Comparison of ENCODE assay signal across 8 cellular contexts in genomic region chr1:223244366-223245103, GRCh38.
DNase-seq lines count a peak whose midpoint lies in the region; ATAC-seq, FAIRE-seq and TF ChIP-seq lines count a peak whose summit lies in the region.

No MANE protein-coding gene starts in this region.

- H3K36me3 Mint-ChIP-seq in activated naive CD8-positive, alpha-beta T cell treated with anti-CD3 and anti-CD28 coated beads, Interleukin-2, amount 50 U/mL, for 24 hours (ENCODE audit: low read depth) = no peaks in the 10 kb centered on the region

- H3K9me3 ChIP-seq in ovary = no peaks in the 10 kb centered on the region

- H3K4me3 Mint-ChIP-seq in activated naive CD8-positive, alpha-beta T cell treated with anti-CD3 and anti-CD28 coated beads, Interleukin-2, amount 50 U/mL, for 24 hours = no peak overlapping the region

- peak overlapping the region; percentile 59 for H3K27ac Mint-ChIP-seq in activated naive CD8-positive, alpha-beta T cell treated with anti-CD3 and anti-CD28 coated beads, Interleukin-2, amount 50 U/mL, for 24 hours

- FAIRE-seq in HTR-8/SVneo (lab: Jason Lieb, UNC) = no peak

- peaks cover 56% of the 10 kb centered on the region for H3K4me1 Mint-ChIP-seq in activated naive CD8-positive, alpha-beta T cell treated with anti-CD3 and anti-CD28 coated beads, Interleukin-2, amount 50 U/mL, for 24 hours

- H3K4me3 ChIP-seq in ovary = no peak overlapping the region

- no peaks in the 10 kb centered on the region for H3K27me3 Mint-ChIP-seq in activated naive CD8-positive, alpha-beta T cell treated with anti-CD3 and anti-CD28 coated beads, Interleukin-2, amount 50 U/mL, for 24 hours

- H3K4me1 ChIP-seq in ovary (ENCODE audit: insufficient read depth) = no peaks in the 10 kb centered on the region

- DNase-seq in activated CD8-positive, alpha-beta memory T cell treated with anti-CD3 and anti-CD28 coated beads, Interleukin-2, amount 50 U/mL, for 24 hours (ENCODE audit: extremely low read depth) = peak; percentile 18
- no peak for DNase-seq in activated CD8-positive, alpha-beta memory T cell treated with anti-CD3 and anti-CD28 coated beads, Interleukin-2, amount 50 U/mL, for 4 hours
- peak; percentile 28 for DNase-seq in activated naive CD8-positive, alpha-beta T cell treated with anti-CD3 and anti-CD28 coated beads, Interleukin-2, amount 50 U/mL, for 24 hours
- no peak for DNase-seq in sciatic nerve (ENCODE audit: low spot score)
- no peak for DNase-seq in HTR-8/SVneo (ENCODE audit: insufficient read length, low spot score)
- DNase-seq in ovary = no peak
- no peak for DNase-seq in retina

- ATAC-seq in HG03159 (IDR thresholded peaks at IDR 0.05; ENCODE audit: unreplicated experiment) (peak; percentile 57), sciatic nerve (peak; percentile 55)
- peak; percentile 97 for ATAC-seq in activated naive CD8-positive, alpha-beta T cell treated with anti-CD3 and anti-CD28 coated beads, Interleukin-2, amount 50 U/mL, for 24 hours

- intact Hi-C loops in sciatic nerve (cut with DNase I) = no loop called here
- intact Hi-C loops in ovary (cut with DNase I) = no loop called here

- H3K36me3 ChIP-seq in ovary = no peaks in the 10 kb centered on the region

- no peak for TF ChIP-seq EP300 in ovary (IDR thresholded peaks at IDR 0.05)

- WGBS in ovary, 3 donors = 81 to 86% (median 85%) methylated on average over 4 of the region's 4 CpGs

- no peak for TF ChIP-seq CTCF in ovary (IDR thresholded peaks at IDR 0.05)

- H3K27ac ChIP-seq in ovary = no peak overlapping the region

- no peak for TF ChIP-seq POLR2A in ovary (IDR thresholded peaks at IDR 0.05)

- H3K27me3 ChIP-seq in ovary = no peaks in the 10 kb centered on the region

- H3K9me3 Mint-ChIP-seq in activated naive CD8-positive, alpha-beta T cell treated with anti-CD3 and anti-CD28 coated beads, Interleukin-2, amount 50 U/mL, for 24 hours = no peaks in the 10 kb centered on the region

Comparison
In these comparisons a context has a peak if more than half of its experiments do, and no peak if none do; other contexts are left out.
1. DNase-seq: peak in activated CD8-positive, alpha-beta memory T cell treated with anti-CD3 and anti-CD28 coated beads, Interleukin-2, amount 50 U/mL, for 24 hours (single experiment) and activated naive CD8-positive, alpha-beta T cell treated with anti-CD3 and anti-CD28 coated beads, Interleukin-2, amount 50 U/mL, for 24 hours (single experiment); none in activated CD8-positive, alpha-beta memory T cell treated with anti-CD3 and anti-CD28 coated beads, Interleukin-2, amount 50 U/mL, for 4 hours (single experiment), sciatic nerve (single experiment), HTR-8/SVneo (single experiment), ovary (0 of 5) and retina (single experiment).
2. Peak in every context shown above with its lines, with median percentiles within 50 percentile points of each other: ATAC-seq.